Comparison of ENCODE assay signal across 10 cellular contexts in genomic region chr12:98154850-98155249, GRCh38.
DNase-seq lines count a peak whose midpoint lies in the region; ATAC-seq and TF ChIP-seq lines count a peak whose summit lies in the region.
"Had no signal": no experiment of that assay in that cellular context is flagged by ENCODE, and none has a peak within 500 bp of the region (broad histone marks: within the 10 kb centered on the region; RNA-seq: fewer than 3 reads in every experiment).

No MANE protein-coding gene starts in this region.

- H3K27ac ChIP-seq in C4-2B = no peak overlapping the region
- H3K27ac ChIP-seq in RWPE2 (ENCODE audit: poor library complexity, severe bottlenecking) = no peak overlapping the region
- H3K27ac ChIP-seq: SJSA1 had no signal

- H3K4me3 ChIP-seq in RWPE2 (ENCODE audit: severe bottlenecking) = no peak overlapping the region
- H3K4me3 ChIP-seq in BE2C (ENCODE audit: low read depth, low read length) = no peak overlapping the region
- H3K4me3 ChIP-seq: SJSA1 had no signal

- H3K9me3 ChIP-seq in RWPE2 (ENCODE audit: severe bottlenecking) (no peaks in the 10 kb centered on the region), BE2C (no peaks in the 10 kb centered on the region)
- H3K9me3 ChIP-seq: SJSA1 had no signal

- peaks cover 6% of the 10 kb centered on the region for H3K27me3 ChIP-seq in RWPE2 (ENCODE audit: insufficient read depth, poor library complexity, severe bottlenecking)
- no peaks in the 10 kb centered on the region for H3K27me3 ChIP-seq in BE2C

- ATAC-seq in RWPE2 (ENCODE audit: low read depth) (peak; percentile 48; the same call in 1 of the 3 replicates), HG02642 (IDR thresholded peaks at IDR 0.05; ENCODE audit: poor library complexity, unreplicated experiment) (no peak), HG03095 (IDR thresholded peaks at IDR 0.05; ENCODE audit: unreplicated experiment) (no peak)

- DNase-seq in NCI-H1105 treated with DMSO at 0.1 percent for 48 hours (lab: John Stamatoyannopoulos, UW) = peak; percentile 77
- no peak for DNase-seq in RWPE2 (ENCODE audit: low spot score)
- DNase-seq in iPS-NIHi11 (ENCODE audit: low spot score) = peak; percentile 45
- DNase-seq in G401 (ENCODE audit: low spot score) = no peak
- DNase-seq in BE2C = no peak
- DNase-seq: CD4-positive, CD25-positive, alpha-beta regulatory T cell had no signal

- peak; percentile 38 for TF ChIP-seq CTCF in C4-2B (conservative IDR thresholded peaks at IDR 0.05)
- TF ChIP-seq CTCF in RWPE2 (IDR thresholded peaks at IDR 0.05; ENCODE audit: poor library complexity, severe bottlenecking) = no peak
- no peak for TF ChIP-seq CTCF in BE2C (IDR thresholded peaks at IDR 0.05; ENCODE audit: low read depth, low read length)

- H3K36me3 ChIP-seq in RWPE2 (ENCODE audit: low read depth) (no peaks in the 10 kb centered on the region), BE2C (no peaks in the 10 kb centered on the region)
- H3K36me3 ChIP-seq: SJSA1 had no signal

- no peaks in the 10 kb centered on the region for H3K4me1 ChIP-seq in RWPE2 (ENCODE audit: insufficient read depth, poor library complexity, severe bottlenecking)
- H3K4me1 ChIP-seq in BE2C = no peaks in the 10 kb centered on the region
- H3K4me1 ChIP-seq: SJSA1 had no signal

- in situ Hi-C loops in G401 (cut with HindIII; ENCODE audit: low sequenced_read_pairs) = no loop called here

Comparison
In these comparisons a context has a peak if more than half of its experiments do, and no peak if none do; other contexts are left out.
1. DNase-seq: peak in NCI-H1105 treated with DMSO at 0.1 percent for 48 hours (single experiment) and iPS-NIHi11 (single experiment); none in RWPE2 (single experiment), G401 (single experiment) and BE2C (single experiment).